Comparison of ENCODE assay signal across 21 cellular contexts in the genomic region with DNA sequence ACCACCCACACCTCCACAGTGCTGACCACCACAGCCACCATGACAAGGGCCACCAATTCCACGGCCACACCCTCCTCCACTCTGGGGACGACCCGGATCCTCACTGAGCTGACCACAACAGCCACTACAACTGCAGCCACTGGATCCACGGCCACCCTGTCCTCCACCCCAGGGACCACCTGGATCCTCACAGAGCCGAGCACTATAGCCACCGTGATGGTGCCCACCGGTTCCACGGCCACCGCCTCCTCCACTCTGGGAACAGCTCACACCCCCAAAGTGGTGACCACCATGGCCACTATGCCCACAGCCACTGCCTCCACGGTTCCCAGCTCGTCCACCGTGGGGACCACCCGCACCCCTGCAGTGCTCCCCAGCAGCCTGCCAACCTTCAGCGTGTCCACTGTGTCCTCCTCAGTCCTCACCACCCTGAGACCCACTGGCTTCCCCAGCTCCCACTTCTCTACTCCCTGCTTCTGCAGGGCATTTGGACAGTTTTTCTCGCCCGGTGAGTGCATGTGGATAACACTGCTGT. TPM values are rescaled to one million over a fixed set of nuclear protein-coding genes. Genes with fewer than 3 reads are reported as not detected.
A peak's percentile ranks its signal among the peaks of the same experiment; 100 is the strongest.
DNase-seq lines count a peak whose midpoint lies in the region; ATAC-seq lines count a peak whose summit lies in the region.
"Had no signal": no experiment of that assay in that cellular context is flagged by ENCODE, and none has a peak within 500 bp of the region (broad histone marks: within the 10 kb centered on the region; RNA-seq: fewer than 3 reads in every experiment).

No MANE protein-coding gene starts in this region.

- H3K9me3 Mint-ChIP-seq in activated naive CD4-positive, alpha-beta T cell treated with anti-CD3 and anti-CD28 coated beads, Interleukin-2, amount 50 U/mL, for 24 hours = no peaks in the 10 kb centered on the region
- H3K9me3 Mint-ChIP-seq in activated T-helper 17 cell treated with anti-CD3 and anti-CD28 coated beads, Interleukin-2, amount 50 U/mL, for 72 hours = no peaks in the 10 kb centered on the region
- peaks cover 0 to 1% (median 0%) of the 10 kb centered on the region in 6 donors for H3K9me3 Mint-ChIP-seq in immature natural killer cell
- H3K9me3 Mint-ChIP-seq in activated T-cell treated with anti-CD3 and anti-CD28 coated beads, Interleukin-2, amount 50 U/mL, for 72 hours = peaks cover 3 to 4% of the 10 kb centered on the region in 2 donors
- H3K9me3 Mint-ChIP-seq: CD4-positive, alpha-beta memory T cell had no signal

- H3K9me3 ChIP-seq in neuronal stem cell (replicated peaks in 1 of 2; ENCODE audit: control insufficient read depth in 2 of 2, insufficient read depth in 1 of 2, low read depth in 1 of 2, low read length in 2 of 2) = peaks cover 0 to 11% of the 10 kb centered on the region in 2 donors

- peak overlapping the region in 1 of 2 donors; percentile 70 for H3K4me3 ChIP-seq in neuronal stem cell (ENCODE audit: low read length in 2 of 2)
- H3K4me3 ChIP-seq: BLaER1, GM23338 had no signal

- peaks cover 2% of the 10 kb centered on the region for H3K79me1 ChIP-seq in neuronal stem cell (ENCODE audit: low read depth, low read length)

- peak overlapping the region; percentile 10 for H2AK5ac ChIP-seq in neuronal stem cell (ENCODE audit: low read depth, low read length)

- H3K4ac ChIP-seq in neuronal stem cell (ENCODE audit: low read length) = no peak overlapping the region

- WGBS in neuronal stem cell (ENCODE audit: extremely low coverage in 2 of 2, insufficient read length in 2 of 2, insufficient replicate concordance in 1 of 2), 2 donors = no CpG with 5 or more reads among the region's 16 CpGs

- H3K27me3 ChIP-seq in neuronal stem cell (ENCODE audit: control insufficient read depth in 3 of 3, insufficient read depth in 3 of 3, low read depth in 1 of 3, low read length in 3 of 3) = no peaks in the 10 kb centered on the region
- H3K27me3 ChIP-seq: BLaER1 had no signal

- no peak overlapping the region for H4K91ac ChIP-seq in neuronal stem cell (ENCODE audit: low read depth, low read length, poor library complexity)

- H3K36me3 ChIP-seq in neuronal stem cell (replicated peaks in 1 of 2; ENCODE audit: control insufficient read depth in 2 of 2, insufficient read depth in 2 of 2, low read length in 2 of 2) = no peaks in the 10 kb centered on the region
- H3K36me3 ChIP-seq: BLaER1 had no signal

- H3K27ac ChIP-seq in neuronal stem cell (replicated peaks; ENCODE audit: low read length) = no peak overlapping the region
- H3K27ac ChIP-seq: BLaER1 had no signal

- no peak overlapping the region for H2AFZ ChIP-seq in neuronal stem cell (ENCODE audit: low read length)
- H2AFZ ChIP-seq: GM23338 had no signal

- no peak overlapping the region for H3K4me2 ChIP-seq in neuronal stem cell (ENCODE audit: insufficient read depth, low read length, poor library complexity, severe bottlenecking)
- H3K4me2 ChIP-seq: BLaER1, GM23338 had no signal

- H3K36me3 Mint-ChIP-seq in activated naive CD4-positive, alpha-beta T cell treated with anti-CD3 and anti-CD28 coated beads, Interleukin-2, amount 50 U/mL, for 24 hours = no peaks in the 10 kb centered on the region
- H3K36me3 Mint-ChIP-seq in activated T-helper 17 cell treated with anti-CD3 and anti-CD28 coated beads, Interleukin-2, amount 50 U/mL, for 72 hours (ENCODE audit: low read depth) = no peaks in the 10 kb centered on the region
- H3K36me3 Mint-ChIP-seq in immature natural killer cell = no peaks in the 10 kb centered on the region
- peaks cover 0 to 4% of the 10 kb centered on the region in 2 donors for H3K36me3 Mint-ChIP-seq in activated T-cell treated with anti-CD3 and anti-CD28 coated beads, Interleukin-2, amount 50 U/mL, for 72 hours (ENCODE audit: insufficient read depth in 2 of 2)
- H3K36me3 Mint-ChIP-seq: CD14-positive monocyte; CD4-positive, alpha-beta memory T cell had no signal

- no peak overlapping the region for H2BK120ac ChIP-seq in neuronal stem cell (ENCODE audit: low read depth, low read length)

- no peak overlapping the region for H3K14ac ChIP-seq in neuronal stem cell (ENCODE audit: low read length)

- no peak overlapping the region for H3K23ac ChIP-seq in neuronal stem cell (ENCODE audit: low read depth, low read length, poor library complexity)

- no peak overlapping the region for H3K18ac ChIP-seq in neuronal stem cell (ENCODE audit: low read length)

- no peaks in the 10 kb centered on the region for H3K4me1 Mint-ChIP-seq in activated naive CD4-positive, alpha-beta T cell treated with anti-CD3 and anti-CD28 coated beads, Interleukin-2, amount 50 U/mL, for 24 hours
- H3K4me1 Mint-ChIP-seq in activated T-helper 17 cell treated with anti-CD3 and anti-CD28 coated beads, Interleukin-2, amount 50 U/mL, for 72 hours = peaks cover 4% of the 10 kb centered on the region
- peaks cover 7 to 18% of the 10 kb centered on the region in 2 donors for H3K4me1 Mint-ChIP-seq in immature natural killer cell
- no peaks in the 10 kb centered on the region for H3K4me1 Mint-ChIP-seq in activated T-cell treated with anti-CD3 and anti-CD28 coated beads, Interleukin-2, amount 50 U/mL, for 72 hours (ENCODE audit: low read depth)
- H3K4me1 Mint-ChIP-seq: CD14-positive monocyte, GM23338 had no signal

- H2BK15ac ChIP-seq in neuronal stem cell (ENCODE audit: low read length) = no peak overlapping the region

- H3K27me3 Mint-ChIP-seq in activated naive CD4-positive, alpha-beta T cell treated with anti-CD3 and anti-CD28 coated beads, Interleukin-2, amount 50 U/mL, for 24 hours = no peaks in the 10 kb centered on the region
- H3K27me3 Mint-ChIP-seq in activated T-helper 17 cell treated with anti-CD3 and anti-CD28 coated beads, Interleukin-2, amount 50 U/mL, for 72 hours = no peaks in the 10 kb centered on the region
- H3K27me3 Mint-ChIP-seq in immature natural killer cell (ENCODE audit: low read depth in 3 of 3) = peaks cover 0 to 4% (median 2%) of the 10 kb centered on the region in 3 donors
- no peaks in the 10 kb centered on the region for H3K27me3 Mint-ChIP-seq in activated T-cell treated with anti-CD3 and anti-CD28 coated beads, Interleukin-2, amount 50 U/mL, for 72 hours (ENCODE audit: low read depth)
- H3K27me3 Mint-ChIP-seq: CD4-positive, alpha-beta memory T cell had no signal

- no peak overlapping the region for H3K9ac ChIP-seq in neuronal stem cell (ENCODE audit: low read depth, low read length, poor library complexity)
- H3K9ac ChIP-seq: BLaER1 had no signal

- no peaks in the 10 kb centered on the region for H3K4me1 ChIP-seq in neuronal stem cell (ENCODE audit: control insufficient read depth in 2 of 2, insufficient read depth in 1 of 2, low read depth in 1 of 2, low read length in 2 of 2)
- H3K4me1 ChIP-seq: BLaER1 had no signal

- peak overlapping the region; percentile 51 for H3K27ac Mint-ChIP-seq in activated naive CD4-positive, alpha-beta T cell treated with anti-CD3 and anti-CD28 coated beads, Interleukin-2, amount 50 U/mL, for 24 hours
- H3K27ac Mint-ChIP-seq in activated T-helper 17 cell treated with anti-CD3 and anti-CD28 coated beads, Interleukin-2, amount 50 U/mL, for 72 hours = peak overlapping the region; percentile 41
- H3K27ac Mint-ChIP-seq in immature natural killer cell = peak overlapping the region; percentile 46 to 84 (median 80)
- H3K27ac Mint-ChIP-seq in activated T-cell treated with anti-CD3 and anti-CD28 coated beads, Interleukin-2, amount 50 U/mL, for 72 hours = no peak overlapping the region
- H3K27ac Mint-ChIP-seq: GM23338, HFFc6 had no signal

- no peak for DNase-seq in activated naive CD4-positive, alpha-beta T cell (lab: John Stamatoyannopoulos, UW)
- no peak for DNase-seq in immature natural killer cell
- no peak for DNase-seq in neuronal stem cell (ENCODE audit: low spot score)
- DNase-seq in ecto neural progenitor cell (ENCODE audit: low spot score) = no peak
- DNase-seq in NOMO-1 treated with DMSO at 0.1 percent for 48 hours (lab: John Stamatoyannopoulos, UW; ENCODE audit: unreplicated experiment) = no peak
- no peak for DNase-seq in activated T-cell treated with anti-CD3 and anti-CD28 coated beads, Interleukin-2, amount 50 U/mL, for 72 hours
- DNase-seq: 8988T; CD4-positive, alpha-beta memory T cell; DMS153; DMS79; GDM1; HFFc6 had no signal

- H4K8ac ChIP-seq in neuronal stem cell (ENCODE audit: low read depth, low read length) = no peak overlapping the region

- no peak overlapping the region for H3K4me3 Mint-ChIP-seq in activated naive CD4-positive, alpha-beta T cell treated with anti-CD3 and anti-CD28 coated beads, Interleukin-2, amount 50 U/mL, for 24 hours
- H3K4me3 Mint-ChIP-seq in activated T-helper 17 cell treated with anti-CD3 and anti-CD28 coated beads, Interleukin-2, amount 50 U/mL, for 72 hours = no peak overlapping the region
- H3K4me3 Mint-ChIP-seq in immature natural killer cell = peak overlapping the region in 1 of 5 donors; percentile 29
- no peak overlapping the region for H3K4me3 Mint-ChIP-seq in activated T-cell treated with anti-CD3 and anti-CD28 coated beads, Interleukin-2, amount 50 U/mL, for 72 hours
- H3K4me3 Mint-ChIP-seq: CD14-positive monocyte; CD4-positive, alpha-beta memory T cell; GM23338; HFFc6 had no signal

- peak overlapping the region; percentile 60 for H2BK12ac ChIP-seq in neuronal stem cell (ENCODE audit: low read length)

- H2BK5ac ChIP-seq in neuronal stem cell (ENCODE audit: low read length) = peak overlapping the region; percentile 72

- ATAC-seq in activated T-helper 17 cell treated with anti-CD3 and anti-CD28 coated beads, Interleukin-2, amount 50 U/mL, for 72 hours (replicated peaks) = no peak
- no peak for ATAC-seq in activated T-cell treated with anti-CD3 and anti-CD28 coated beads, Interleukin-2, amount 50 U/mL, for 72 hours (replicated peaks in 1 of 2)
- ATAC-seq: GM23338, HCT116 had no signal

RNA-seq across cellular contexts. Expression of gene MUC5B, which starts 28.4 kb away (rescaled TPM):
- not detected for total RNA-seq in activated T-helper 17 cell treated with anti-CD3 and anti-CD28 coated beads, Interleukin-2, amount 50 U/mL, for 72 hours
- polyA plus RNA-seq in immature natural killer cell = not detected
- polyA plus RNA-seq in neuronal stem cell (2013, experiment 1 of 2) = 0.01 TPM
- polyA plus RNA-seq in neuronal stem cell (2013, experiment 2 of 2) = under 0.01 TPM
- not detected for total RNA-seq in activated T-cell treated with anti-CD3 and anti-CD28 coated beads, Interleukin-2, amount 50 U/mL, for 72 hours
- total RNA-seq: A673; CD4-positive, alpha-beta memory T cell; Daoy; HFFc6 had no signal
- polyA plus RNA-seq: AG04450; CD14-positive monocyte; CD4-positive, alpha-beta memory T cell had no signal

RNA-seq across cellular contexts. Expression of gene TOLLIP, which starts 58.1 kb away (rescaled TPM):
- 10 to 100 TPM; 27.6 to 30.8 TPM for total RNA-seq in activated T-helper 17 cell treated with anti-CD3 and anti-CD28 coated beads, Interleukin-2, amount 50 U/mL, for 72 hours
- 10 to 100 TPM; 40.5 to 47.8 (median 42.2) TPM for polyA plus RNA-seq in immature natural killer cell
- 16.5 TPM for polyA plus RNA-seq in neuronal stem cell (2013, experiment 1 of 2)
- polyA plus RNA-seq in neuronal stem cell (2013, experiment 2 of 2) = 15.3 TPM
- 10 to 100 TPM; 32.9 to 34.1 TPM for total RNA-seq in activated T-cell treated with anti-CD3 and anti-CD28 coated beads, Interleukin-2, amount 50 U/mL, for 72 hours
